In genomic region chr2:220940646-220941045, GRCh38 we compare ENCODE assay signal across 20 cellular contexts.
"Had no signal": no experiment of that assay in that cellular context is flagged by ENCODE, and none has a peak within 500 bp of the region (broad histone marks: within the 10 kb centered on the region; RNA-seq: fewer than 3 reads in every experiment).

No MANE protein-coding gene starts in this region.

- H3K9me3 ChIP-seq: SJSA1 had no signal

- FAIRE-seq: RCC 7860 had no signal

- H3K27me3 ChIP-seq: SJSA1 had no signal

- H3K36me3 ChIP-seq: SJSA1 had no signal

- H3K4me3 ChIP-seq: SJSA1, SK-N-MC had no signal

- H3K4me1 ChIP-seq: SJSA1 had no signal

- H3K27ac ChIP-seq: SJSA1, SK-N-MC had no signal

- DNase-seq: KBM-7, MV-4-11, NCI-H1048, NCI-H1105, NCI-H1436 treated with DMSO at 0.1 percent for 48 hours, NCI-H1694, NCI-H187 treated with DMSO at 0.1 percent for 48 hours, NCI-H2029 treated with DMSO at 0.1 percent for 48 hours, NCI-H2171, NCI-H226, NCI-H446, NCI-H510A, NCI-H524 treated with DMSO at 0.1 percent for 48 hours, NCI-H774, Right ventricle myocardium superior, RPMI8226, SIG-M5 had no signal
